32 cellular contexts compared by ENCODE assay signal in genomic region chr1:59193443-59194093, GRCh38.
"Had no signal": no experiment of that assay in that cellular context is flagged by ENCODE, and none has a peak within 500 bp of the region (broad histone marks: within the 10 kb centered on the region; RNA-seq: fewer than 3 reads in every experiment).

No MANE protein-coding gene starts in this region.

- H3K27ac ChIP-seq: adrenal gland, body of pancreas, gastrocnemius medialis, pancreas, prostate gland, upper lobe of left lung, vagina, WERI-Rb-1 had no signal

- H3K4me2 ChIP-seq: smooth muscle cell had no signal

- H3K36me3 ChIP-seq: adrenal gland, gastrocnemius medialis, pancreas, prostate gland, upper lobe of left lung, vagina, WERI-Rb-1 had no signal

- DNase-seq: activated CD4-positive, alpha-beta memory T cell treated with anti-CD3 and anti-CD28 coated beads for 36 hours; activated CD4-positive, alpha-beta T cell treated with anti-CD3 and anti-CD28 coated beads, Interleukin-2, amount 10 ng/mL, durations not matched to agents 24 days and 14 days; activated CD4-positive, CD25-positive, alpha-beta regulatory T cell treated with anti-CD3 and anti-CD28 coated beads, Interleukin-2, amount 50 U/mL, for 72 hours; activated CD8-positive, alpha-beta memory T cell treated with anti-CD3 and anti-CD28 coated beads, Interleukin-2, amount 50 U/mL, for 4 hours; activated effector memory CD4-positive, alpha-beta T cell treated with anti-CD3 and anti-CD28 coated beads, Interleukin-2, amount 50 U/mL, for 16 hours; activated naive CD4-positive, alpha-beta T cell treated with anti-CD3 and anti-CD28 coated beads for 36 hours; activated naive CD8-positive, alpha-beta T cell treated with anti-CD3 and anti-CD28 coated beads for 36 hours; activated T-cell treated with anti-CD3 and anti-CD28 coated beads, Interleukin-2, amount 50 U/mL, for 1 hour; adrenal gland; aorta; body of pancreas; effector CD8-positive, alpha-beta T cell; gastrocnemius medialis; glutamatergic neuron; midbrain; naive thymus-derived CD8-positive, alpha-beta T cell; nucleus accumbens; pancreas; retina; stimulated activated CD4-positive, alpha-beta T cell treated with anti-CD3 and anti-CD28 coated beads, Interleukin-1b, Interleukin-23, amount 100 ng/mL, for 48 hours; stimulated activated CD4-positive, alpha-beta T cell treated with anti-CD3 and anti-CD28 coated beads, Interleukin-4, amount 100 ng/mL, for 4 hours; stimulated activated CD8-positive, alpha-beta memory T cell treated with anti-CD3 and anti-CD28 coated beads, Interleukin-4, amount 100 ng/mL, for 48 hours; stimulated activated naive CD8-positive, alpha-beta T cell treated with anti-CD3 and anti-CD28 coated beads, Interleukin-15, amount 100 ng/mL, for 72 hours; substantia nigra; T1000; upper lobe of left lung had no signal

- H3K4me1 ChIP-seq: adrenal gland, body of pancreas, prostate gland had no signal

- ATAC-seq: body of pancreas; gastrocnemius medialis; naive thymus-derived CD8-positive, alpha-beta T cell; sciatic nerve; stimulated activated memory B cell treated with anti-CD40 and anti-IgM and Interleukin-4, amounts not matched to agents 10 μg/mL and 1 μg/mL and 100 μg/mL, for 72 hours; stimulated activated naive CD8-positive, alpha-beta T cell treated with anti-CD3 and anti-CD28 coated beads, Interleukin-15, amount 100 ng/mL, for 72 hours had no signal

- H3K4me3 ChIP-seq: adrenal gland, body of pancreas, gastrocnemius medialis, pancreas, prostate gland, smooth muscle cell, upper lobe of left lung, vagina had no signal

- H3K9me3 ChIP-seq: adrenal gland, body of pancreas, gastrocnemius medialis, pancreas, prostate gland, vagina had no signal

- H3K27me3 ChIP-seq: adrenal gland, body of pancreas, gastrocnemius medialis, pancreas, upper lobe of left lung, vagina had no signal
